10 cellular contexts compared by ENCODE assay signal in genomic region chr14:66395300-66395699, GRCh38.
DNase-seq lines count a peak whose midpoint lies in the region; ATAC-seq and TF ChIP-seq lines count a peak whose summit lies in the region.
"Had no signal": no experiment of that assay in that cellular context is flagged by ENCODE, and none has a peak within 500 bp of the region (broad histone marks: within the 10 kb centered on the region; RNA-seq: fewer than 3 reads in every experiment).

No MANE protein-coding gene starts in this region.

- H3K36me3 Mint-ChIP-seq in glutamatergic neuron (ENCODE audit: unreplicated experiment), result no peaks in the 10 kb centered on the region

- CTCF ChIA-PET in RWPE1 (lab: Yijun Ruan, JAX), result interaction anchor here (1.3 kb wide), 1 partner anchor 35 kb away, joined by 7 read pairs; no protein-coding TSS in a partner anchor
- CTCF ChIA-PET in HEK293T (lab: Yijun Ruan, JAX), result no interaction called here

- no peak overlapping the region for H3K4me3 ChIP-seq in GM12865 (ENCODE audit: low read depth, low read length)
- H3K4me3 ChIP-seq: body of pancreas, MG63, mucosa of descending colon had no signal

- no peaks in the 10 kb centered on the region for H3K4me1 Mint-ChIP-seq in glutamatergic neuron (ENCODE audit: low read depth, unreplicated experiment)

- H3K27me3 Mint-ChIP-seq in glutamatergic neuron (ENCODE audit: unreplicated experiment), result no peaks in the 10 kb centered on the region

- no peak for TF ChIP-seq CTCF in GM12865 (IDR thresholded peaks at IDR 0.05; ENCODE audit: insufficient read depth, low read depth, low read length, missing control alignments)
- TF ChIP-seq CTCF in RWPE1 (conservative IDR thresholded peaks at IDR 0.05; ENCODE audit: low read depth), result no peak
- TF ChIP-seq CTCF in glutamatergic neuron (IDR thresholded peaks at IDR 0.05; ENCODE audit: partially characterized antibody, unreplicated experiment), result no peak

- H3K27ac ChIP-seq in RWPE1, result no peak overlapping the region
- H3K27ac ChIP-seq: body of pancreas had no signal

- peak; percentile 65 for ATAC-seq in GM21367 (IDR thresholded peaks at IDR 0.05; ENCODE audit: unreplicated experiment)
- ATAC-seq in GM21786 (IDR thresholded peaks at IDR 0.05; ENCODE audit: unreplicated experiment), result no peak
- ATAC-seq: body of pancreas, mucosa of descending colon had no signal

- POLR2A ChIA-PET in RWPE1 (lab: Yijun Ruan, JAX; ENCODE audit: low non-redundant PET), result no interaction called here
- POLR2A ChIA-PET in HEK293T (lab: Yijun Ruan, JAX), result no interaction called here

- no peaks in the 10 kb centered on the region for H3K9me3 Mint-ChIP-seq in glutamatergic neuron (ENCODE audit: unreplicated experiment)

- DNase-seq in GM12865 (ENCODE audit: low read depth) (peak; percentile 68), RWPE1 (ENCODE audit: low spot score) (peak; percentile 13), iPS-NIHi7 (ENCODE audit: extremely low spot score) (peak; percentile 19), glutamatergic neuron (no peak), HEK293T (ENCODE audit: extremely low spot score) (no peak)
- DNase-seq: body of pancreas, MG63, mucosa of descending colon had no signal

- H3K27ac Mint-ChIP-seq in glutamatergic neuron (ENCODE audit: unreplicated experiment), result no peak overlapping the region

- H3K4me3 Mint-ChIP-seq in glutamatergic neuron (ENCODE audit: unreplicated experiment), result no peak overlapping the region

TF ChIP-seq in HEK293T, 16 proteins besides CTCF, POLR2A, EP300 and RAD21:
- TF ChIP-seq TARDBP (IDR thresholded peaks at IDR 0.05), result no peak
- no peak for TF ChIP-seq BHLHE40 (IDR thresholded peaks at IDR 0.05; ENCODE audit: borderline replicate concordance)
- TF ChIP-seq FOXA1 (IDR thresholded peaks at IDR 0.05), result no peak
- TF ChIP-seq FOXM1 (IDR thresholded peaks at IDR 0.05; ENCODE audit: borderline replicate concordance), result no peak
- no peak for TF ChIP-seq L3MBTL2 (conservative IDR thresholded peaks at IDR 0.05)
- TF ChIP-seq ZNF384 (IDR thresholded peaks at IDR 0.05), result no peak
- no peak for TF ChIP-seq ELF4 (IDR thresholded peaks at IDR 0.05)
- no peak for TF ChIP-seq PKNOX1 (IDR thresholded peaks at IDR 0.05)
- no peak for TF ChIP-seq SUZ12 (IDR thresholded peaks at IDR 0.05)
- TF ChIP-seq CTBP1 (IDR thresholded peaks at IDR 0.05; ENCODE audit: borderline replicate concordance), result no peak
- TF ChIP-seq SP1 (IDR thresholded peaks at IDR 0.05), result no peak
- TF ChIP-seq LEF1 (IDR thresholded peaks at IDR 0.05; ENCODE audit: borderline replicate concordance), result no peak
- no peak for TF ChIP-seq ARNT (IDR thresholded peaks at IDR 0.05)
- TF ChIP-seq HDGF (IDR thresholded peaks at IDR 0.05; ENCODE audit: borderline replicate concordance), result no peak

Comparison
In these comparisons a context has a peak if more than half of its experiments do, and no peak if none do; other contexts are left out.
1. DNase-seq: peak in GM12865 (single experiment), RWPE1 (single experiment) and iPS-NIHi7 (single experiment); none in glutamatergic neuron (single experiment) and HEK293T (single experiment).